Comparison of ENCODE assay signal across 18 cellular contexts in the genomic region with DNA sequence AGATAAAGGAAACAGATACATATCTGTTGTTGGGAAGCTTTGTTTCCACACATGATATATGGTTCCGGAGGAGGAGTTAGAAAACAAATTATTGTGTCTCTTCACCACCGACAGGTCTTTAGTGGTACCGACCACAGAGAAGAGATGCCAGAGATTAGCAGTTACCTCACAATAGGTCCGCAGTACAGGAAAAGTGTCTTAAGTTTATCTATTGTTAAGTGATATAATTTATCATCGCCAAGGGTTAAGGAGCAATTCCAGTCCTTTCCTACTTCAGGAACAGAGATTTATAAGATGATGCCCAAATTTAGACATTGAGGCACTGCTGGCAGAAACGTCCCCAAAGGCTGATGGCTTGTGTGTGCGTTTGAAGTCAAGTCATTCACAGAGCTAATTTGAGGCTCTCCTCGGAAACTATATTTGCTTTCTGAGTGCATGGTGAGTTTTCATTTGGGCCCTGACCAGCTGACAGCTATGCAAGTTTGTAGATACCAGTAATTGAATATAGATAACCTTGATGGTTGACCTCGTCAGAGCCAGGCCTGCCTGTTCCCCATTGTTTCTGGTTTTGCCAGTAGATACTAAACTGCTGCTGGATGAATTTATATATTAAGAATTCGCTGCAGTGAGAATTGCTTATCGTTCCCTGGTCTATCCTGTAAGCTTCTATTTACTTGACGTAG.
A peak's percentile ranks its signal among the peaks of the same experiment; 100 is the strongest.
DNase-seq lines count a peak whose midpoint lies in the region; ATAC-seq, FAIRE-seq and TF ChIP-seq lines count a peak whose summit lies in the region.
"Had no signal": no experiment of that assay in that cellular context is flagged by ENCODE, and none has a peak within 500 bp of the region (broad histone marks: within the 10 kb centered on the region; RNA-seq: fewer than 3 reads in every experiment).

No MANE protein-coding gene starts in this region.

- no peak overlapping the region for H3K4ac ChIP-seq in mesendoderm (ENCODE audit: low read depth, low read length)

- CTCF ChIA-PET in SK-N-SH (lab: Yijun Ruan, JAX) (interaction anchor here (1.0 to 1.2 kb wide), 4 partner anchors 10 to 591 kb away, joined by 3 to 5 read pairs (median 3); no protein-coding TSS in a partner anchor), OCI-LY7 (lab: Charles Lee; ENCODE audit: unreplicated experiment) (no interaction called here)

- POLR2A ChIA-PET in SK-N-SH (lab: Yijun Ruan, JAX), result no interaction called here
- POLR2A ChIA-PET in OCI-LY7 (lab: Charles Lee), result no interaction called here

- no peaks in the 10 kb centered on the region for H3K79me1 ChIP-seq in mesendoderm (ENCODE audit: low read length)

- peaks cover 0 to 22% of the 10 kb centered on the region in 2 experiments; a peak in 2 of 4 replicates for H3K4me1 ChIP-seq in SK-N-SH (ENCODE audit: control insufficient read depth in 1 of 2, insufficient read depth in 2 of 2, low read depth in 1 of 2, low read length in 1 of 2)
- peaks cover 0 to 42% (median 17%) of the 10 kb centered on the region in 9 donors for H3K4me1 ChIP-seq in heart right ventricle
- no peaks in the 10 kb centered on the region for H3K4me1 ChIP-seq in mesendoderm (ENCODE audit: control insufficient read depth, low read depth, low read length)
- H3K4me1 ChIP-seq in kidney (ENCODE audit: control insufficient read depth in 1 of 2, insufficient read depth in 1 of 2, low read depth in 1 of 2, low read length in 2 of 2), result no peaks in the 10 kb centered on the region
- H3K4me1 ChIP-seq in OCI-LY7 (ENCODE audit: insufficient read depth, low read length, poor library complexity, severe bottlenecking), result no peaks in the 10 kb centered on the region
- H3K4me1 ChIP-seq: HAP-1 had no signal

- H4K8ac ChIP-seq in mesendoderm (ENCODE audit: low read depth, low read length), result no peak overlapping the region

- no peaks in the 10 kb centered on the region for H3K36me3 ChIP-seq in SK-N-SH (replicated peaks in 1 of 2; ENCODE audit: control insufficient read depth in 1 of 2, insufficient read depth in 2 of 2, low read length in 1 of 2)
- H3K36me3 ChIP-seq in heart right ventricle, result no peaks in the 10 kb centered on the region
- H3K36me3 ChIP-seq in mesendoderm (ENCODE audit: control insufficient read depth, insufficient read depth, low read length), result no peaks in the 10 kb centered on the region
- no peaks in the 10 kb centered on the region for H3K36me3 ChIP-seq in kidney (ENCODE audit: control insufficient read depth in 1 of 2, insufficient read depth in 2 of 2, low read length in 2 of 2)
- H3K36me3 ChIP-seq in OCI-LY7 (ENCODE audit: insufficient read depth, low read length), result no peaks in the 10 kb centered on the region
- H3K36me3 ChIP-seq: HAP-1 had no signal

- ATAC-seq in heart right ventricle (peak; percentile 71 to 93 (median 88)), HG02973 (IDR thresholded peaks at IDR 0.05; ENCODE audit: unreplicated experiment) (no peak)
- ATAC-seq: GM12878, HepG2 had no signal

- H3K27me3 ChIP-seq in SK-N-SH (ENCODE audit: insufficient read depth), result no peaks in the 10 kb centered on the region; the same call in 1 of the 2 replicates
- no peaks in the 10 kb centered on the region for H3K27me3 ChIP-seq in heart right ventricle
- H3K27me3 ChIP-seq in mesendoderm (ENCODE audit: insufficient read depth, low read length, poor library complexity), result no peaks in the 10 kb centered on the region

- FAIRE-seq in kidney (lab: Jason Lieb, UNC), result no peak
- FAIRE-seq: A204.1, GM12878, GM18507, HepG2, HTR-8/SVneo had no signal

- H3K9ac ChIP-seq in SK-N-SH (no peak overlapping the region), mesendoderm (ENCODE audit: low read length) (no peak overlapping the region), kidney (ENCODE audit: low read length in 2 of 2) (no peak overlapping the region)

- peak; percentile 34 for TF ChIP-seq RAD21 in SK-N-SH (IDR thresholded peaks at IDR 0.05; ENCODE audit: low read length)

- H3K4me2 ChIP-seq in SK-N-SH (no peak overlapping the region), mesendoderm (ENCODE audit: low read length) (no peak overlapping the region), OCI-LY7 (ENCODE audit: low read length) (no peak overlapping the region)

- intact Hi-C loops in heart right ventricle (cut with DNase I) (loop anchor here in 5 of 10 donors (2.0 to 10.0 kb wide), 6 partner anchors 71 to 442 kb away; partner anchors contain the start of gene IRX3 (in 3 of the 5)), kidney (cut with DNase I) (no loop called here), OCI-LY7 (cut with micrococcal nuclease; ENCODE audit: unreplicated experiment) (no loop called here)

- no peak overlapping the region for H2BK15ac ChIP-seq in mesendoderm (replicated peaks; ENCODE audit: low read depth)

- no peak overlapping the region for H3K23ac ChIP-seq in mesendoderm (ENCODE audit: low read length)

- no peak overlapping the region for H2BK120ac ChIP-seq in mesendoderm (ENCODE audit: low read depth, low read length)

- peak; percentile 41 for DNase-seq in Jurkat, Clone E6-1 (ENCODE audit: low read depth, low spot score)
- DNase-seq in SK-N-SH (peak; percentile 59), heart right ventricle (peak in 1 of 2 donors; percentile 54), mesendoderm (peak; percentile 48), GM19238 (ENCODE audit: insufficient read length, low spot score) (no peak), kidney (no peak), OCI-LY7 (ENCODE audit: low spot score) (no peak)
- DNase-seq: CD4-positive, alpha-beta memory T cell; DMS79; GOT3 had no signal

- H2AFZ ChIP-seq in SK-N-SH (ENCODE audit: low read depth) (no peak overlapping the region), OCI-LY7 (ENCODE audit: low read length) (no peak overlapping the region)

- H3K27ac ChIP-seq in SK-N-SH (ENCODE audit: low read depth in 2 of 2, low read length in 1 of 2) (peak overlapping the region in 1 of 2 experiments; percentile 82; a peak in 1 of 4 replicates), heart right ventricle (peak overlapping the region; percentile 38 to 93 (median 84)), mesendoderm (ENCODE audit: low read depth, low read length) (no peak overlapping the region), kidney (ENCODE audit: low read depth in 2 of 2, low read length in 2 of 2) (no peak overlapping the region), OCI-LY7 (ENCODE audit: low read depth, low read length, poor library complexity, severe bottlenecking) (no peak overlapping the region)
- H3K27ac ChIP-seq: C4-2B had no signal

- no TSS peak for BruUV-seq in OCI-LY7 (replicated peaks; lab: Mats Ljungman, UMichigan)

- H3F3A ChIP-seq in SK-N-SH (replicated peaks; ENCODE audit: insufficient read depth), result no peaks in the 10 kb centered on the region

- H3K9me2 ChIP-seq in SK-N-SH (no peaks in the 10 kb centered on the region), OCI-LY7 (ENCODE audit: insufficient read depth, low read length) (no peaks in the 10 kb centered on the region)

- no peaks in the 10 kb centered on the region for H3K79me2 ChIP-seq in SK-N-SH (ENCODE audit: insufficient read depth)
- H3K79me2 ChIP-seq in mesendoderm (ENCODE audit: control insufficient read depth, insufficient read depth, low read length), result no peaks in the 10 kb centered on the region
- no peaks in the 10 kb centered on the region for H3K79me2 ChIP-seq in OCI-LY7 (ENCODE audit: insufficient read depth, low read depth, low read length)

- TF ChIP-seq CTCF in SK-N-SH (IDR thresholded peaks at IDR 0.05) (no peak), heart right ventricle (IDR thresholded peaks at IDR 0.05) (no peak), kidney (IDR thresholded peaks at IDR 0.05; ENCODE audit: borderline replicate concordance, extremely low read depth, insufficient read depth) (no peak), OCI-LY7 (conservative IDR thresholded peaks at IDR 0.05; ENCODE audit: low read length) (no peak)

- peak in 1 of 2 experiments; percentile 80; a peak in 1 of 4 replicates for TF ChIP-seq EP300 in SK-N-SH (IDR thresholded peaks at IDR 0.05; ENCODE audit: borderline replicate concordance in 1 of 2, low read depth in 1 of 2, low read length in 1 of 2)

- no peak overlapping the region for H3K4me3 ChIP-seq in Jurkat, Clone E6-1 (ENCODE audit: low read length)
- no peak overlapping the region for H3K4me3 ChIP-seq in SK-N-SH (ENCODE audit: low read depth in 2 of 2, low read length in 1 of 2)
- no peak overlapping the region for H3K4me3 ChIP-seq in heart right ventricle
- H3K4me3 ChIP-seq in mesendoderm (ENCODE audit: low read length), result no peak overlapping the region
- H3K4me3 ChIP-seq in kidney (ENCODE audit: low read length in 2 of 2), result no peak overlapping the region
- H3K4me3 ChIP-seq in OCI-LY7 (ENCODE audit: low read depth, low read length, poor library complexity, severe bottlenecking), result no peak overlapping the region
- H3K4me3 ChIP-seq: GM12878, HAP-1 had no signal

- 36% methylated on average over 12 of the region's 12 CpGs for WGBS in SK-N-SH (ENCODE audit: low lambda C conversion rate)
- WGBS in heart right ventricle, 2 donors, result 33 to 38% methylated on average over 12 of the region's 12 CpGs
- no CpG with 5 or more reads among the region's 12 CpGs for WGBS in mesendoderm (ENCODE audit: extremely low coverage, insufficient coverage, low lambda C conversion rate)

- H4K5ac ChIP-seq in mesendoderm (ENCODE audit: low read length), result no peak overlapping the region

- no peaks in the 10 kb centered on the region for H4K20me1 ChIP-seq in SK-N-SH (ENCODE audit: insufficient read depth)
- no peaks in the 10 kb centered on the region for H4K20me1 ChIP-seq in OCI-LY7 (ENCODE audit: insufficient read depth, low read length)

- H2AK5ac ChIP-seq in mesendoderm (ENCODE audit: low read length), result no peak overlapping the region

- no peak overlapping the region for H3K56ac ChIP-seq in mesendoderm (ENCODE audit: low read length)

- no peak overlapping the region for H3K18ac ChIP-seq in mesendoderm (ENCODE audit: low read length)

- no peak overlapping the region for H2BK5ac ChIP-seq in mesendoderm (ENCODE audit: low read length)

- H3K9me3 ChIP-seq in SK-N-SH (no peaks in the 10 kb centered on the region), heart right ventricle (no peaks in the 10 kb centered on the region), kidney (ENCODE audit: control insufficient read depth in 1 of 2, low read length in 2 of 2) (no peaks in the 10 kb centered on the region), OCI-LY7 (ENCODE audit: low read length) (no peaks in the 10 kb centered on the region)
- H3K9me3 ChIP-seq: HAP-1 had no signal

TF ChIP-seq in SK-N-SH, 30 proteins besides CTCF, POLR2A, EP300 and RAD21 (continues in another document):
- TF ChIP-seq, protein P1, sequence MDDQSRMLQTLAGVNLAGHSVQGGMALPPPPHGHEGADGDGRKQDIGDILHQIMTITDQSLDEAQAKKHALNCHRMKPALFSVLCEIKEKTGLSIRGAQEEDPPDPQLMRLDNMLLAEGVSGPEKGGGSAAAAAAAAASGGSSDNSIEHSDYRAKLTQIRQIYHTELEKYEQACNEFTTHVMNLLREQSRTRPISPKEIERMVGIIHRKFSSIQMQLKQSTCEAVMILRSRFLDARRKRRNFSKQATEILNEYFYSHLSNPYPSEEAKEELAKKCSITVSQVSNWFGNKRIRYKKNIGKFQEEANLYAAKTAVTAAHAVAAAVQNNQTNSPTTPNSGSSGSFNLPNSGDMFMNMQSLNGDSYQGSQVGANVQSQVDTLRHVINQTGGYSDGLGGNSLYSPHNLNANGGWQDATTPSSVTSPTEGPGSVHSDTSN (IDR thresholded peaks at IDR 0.05), result no peak
- no peak for TF ChIP-seq ELF1 (IDR thresholded peaks at IDR 0.05)
- peak; percentile 71 for TF ChIP-seq CHD2 (IDR thresholded peaks at IDR 0.05; ENCODE audit: low read length, partially characterized antibody)
- no peak for TF ChIP-seq TEAD4 (IDR thresholded peaks at IDR 0.05; ENCODE audit: borderline replicate concordance, insufficient read depth)

Comparison
In these comparisons a context has a peak if more than half of its experiments do, and no peak if none do; other contexts are left out.
1. DNase-seq: peak in Jurkat, Clone E6-1 (single experiment), SK-N-SH (single experiment) and mesendoderm (single experiment); none in GM19238 (single experiment), kidney (single experiment) and OCI-LY7 (single experiment).
2. H3K27ac ChIP-seq: peak in heart right ventricle (10 of 10); none in mesendoderm (single experiment), kidney (0 of 2) and OCI-LY7 (single experiment).